8 cellular contexts compared by ENCODE assay signal in genomic region chr7:72954563-72955198, GRCh38. TPM values are rescaled to one million over a fixed set of nuclear protein-coding genes. Genes with fewer than 3 reads are reported as not detected.
A peak's percentile ranks its signal among the peaks of the same experiment; 100 is the strongest.
DNase-seq lines count a peak whose midpoint lies in the region; ATAC-seq and TF ChIP-seq lines count a peak whose summit lies in the region.
"Not testable (repeated sequence)": the region's sequence is repeated elsewhere in the genome, so short reads cannot be mapped to it uniquely, and the experiment has no call there.

No MANE protein-coding gene starts in this region.

- TF ChIP-seq EP300 in stomach (IDR thresholded peaks at IDR 0.05) = not testable (repeated sequence)

- WGBS in IMR-90 (ENCODE audit: extremely low coverage in 2 of 2, insufficient read length in 1 of 2), 2 experiments = no CpG with 5 or more reads among the region's 45 CpGs
- no CpG with 5 or more reads among the region's 45 CpGs for WGBS in mesenchymal stem cell
- WGBS in stomach, 5 donors = 0 to 61% (median 13%) methylated on average over 2 to 17 of the region's 45 CpGs

- not testable (repeated sequence) for H3K14ac ChIP-seq in IMR-90 (replicated peaks; ENCODE audit: low read depth, low read length); mesenchymal stem cell (ENCODE audit: low read length in 2 of 2)

- peak overlapping the region; percentile 36 for H3K4me3 ChIP-seq in GM12865 (ENCODE audit: low read depth, low read length)
- 0 out of 2 replicates have a peak overlapping the region, but pooled peaks have one; percentile 26 for H3K4me3 ChIP-seq in IMR-90 (ENCODE audit: insufficient read depth, low read depth, low read length)
- H3K4me3 ChIP-seq in mesenchymal stem cell (ENCODE audit: insufficient read depth in 1 of 2, low read depth in 1 of 2, low read length in 2 of 2) = peak overlapping the region; percentile 42 to 55
- peak overlapping the region; percentile 36 to 47 (median 40) for H3K4me3 ChIP-seq in stomach

- H4K20me1 ChIP-seq in IMR-90 (ENCODE audit: insufficient read depth, low read length) = not testable (repeated sequence)

- H2BK120ac ChIP-seq in IMR-90 (ENCODE audit: low read depth, low read length); mesenchymal stem cell (ENCODE audit: low read depth, low read length): not testable (repeated sequence)

- TF ChIP-seq POLR2A in IMR-90 (IDR thresholded peaks at IDR 0.05; ENCODE audit: low read depth, low read length); stomach (IDR thresholded peaks at IDR 0.05): not testable (repeated sequence)

- not testable (repeated sequence) for DNase-seq in GM12865 (ENCODE audit: low read depth); IMR-90; activated CD8-positive, alpha-beta memory T cell treated with anti-CD3 and anti-CD28 coated beads, Interleukin-2, amount 10 ng/mL, durations not matched to agents 7 days and 5 days; endothelial cell (ENCODE audit: low spot score); mesenchymal stem cell; stomach

- not testable (repeated sequence) for H3K4me2 ChIP-seq in IMR-90 (ENCODE audit: low read depth, low read length); mesenchymal stem cell (ENCODE audit: low read length, poor library complexity, severe bottlenecking)

- H3K4me1 Mint-ChIP-seq in activated CD8-positive, alpha-beta memory T cell treated with anti-CD3 and anti-CD28 coated beads, Interleukin-2, amount 10 ng/mL, durations not matched to agents 7 days and 5 days; endothelial cell (ENCODE audit: unreplicated experiment): not testable (repeated sequence)

- not testable (repeated sequence) for H3K27me3 ChIP-seq in IMR-90 (ENCODE audit: control insufficient read depth, insufficient read depth, low read length); mesenchymal stem cell (ENCODE audit: control insufficient read depth in 1 of 2, insufficient read depth in 1 of 2, low read length in 2 of 2); stomach

- CTCF ChIA-PET in IMR-90 (lab: Yijun Ruan, JAX); activated CD8-positive, alpha-beta memory T cell treated with anti-CD3 and anti-CD28 coated beads, Interleukin-2, amount 10 ng/mL, durations not matched to agents 7 days and 5 days (lab: Charles Lee): not testable (repeated sequence)

- H3K36me3 ChIP-seq in IMR-90 (ENCODE audit: control insufficient read depth, insufficient read depth, low read length); mesenchymal stem cell (ENCODE audit: control insufficient read depth in 1 of 2, insufficient read depth in 2 of 2, low read depth in 1 of 2, low read length in 2 of 2); stomach: not testable (repeated sequence)

- not testable (repeated sequence) for BruUV-seq in IMR-90 (replicated peaks; lab: Mats Ljungman, UMichigan)

- H3K9me1 ChIP-seq in IMR-90 (ENCODE audit: insufficient read depth, low read length) = not testable (repeated sequence)

- H3K18ac ChIP-seq in IMR-90 (ENCODE audit: low read depth, low read length); mesenchymal stem cell (ENCODE audit: low read depth in 1 of 2, low read length in 2 of 2): not testable (repeated sequence)

- not testable (repeated sequence) for H3K79me1 ChIP-seq in IMR-90 (ENCODE audit: low read depth in 1 of 2, low read length in 2 of 2); mesenchymal stem cell (replicated peaks; ENCODE audit: low read length, poor library complexity, severe bottlenecking)

- not testable (repeated sequence) for H2AFZ ChIP-seq in IMR-90 (replicated peaks; ENCODE audit: low read length, poor library complexity); mesenchymal stem cell (ENCODE audit: low read depth, low read length)

- H2AK9ac ChIP-seq in IMR-90 (replicated peaks; ENCODE audit: low read depth, low read length, poor library complexity) = not testable (repeated sequence)

- H2AK5ac ChIP-seq in IMR-90 (ENCODE audit: low read depth, low read length); mesenchymal stem cell (ENCODE audit: low read length, severe bottlenecking): not testable (repeated sequence)

- dilution Hi-C loops in IMR-90 (cut with HindIII; ENCODE audit: low sequenced_read_pairs, unreplicated experiment) = not testable (repeated sequence)

- not testable (repeated sequence) for TF ChIP-seq CTCF in GM12865 (IDR thresholded peaks at IDR 0.05; ENCODE audit: insufficient read depth, low read depth, low read length, missing control alignments); IMR-90 (conservative IDR thresholded peaks at IDR 0.05; ENCODE audit: low read depth, low read length); endothelial cell (IDR thresholded peaks at IDR 0.05; ENCODE audit: unreplicated experiment); stomach (IDR thresholded peaks at IDR 0.05)

- H3K4me3 Mint-ChIP-seq in activated CD8-positive, alpha-beta memory T cell treated with anti-CD3 and anti-CD28 coated beads, Interleukin-2, amount 10 ng/mL, durations not matched to agents 7 days and 5 days = peak overlapping the region; percentile 63
- peak overlapping the region; percentile 84 for H3K4me3 Mint-ChIP-seq in endothelial cell (ENCODE audit: unreplicated experiment)

- H3K9me3 ChIP-seq in IMR-90 (ENCODE audit: control insufficient read depth, insufficient read depth, low read length); mesenchymal stem cell (ENCODE audit: control insufficient read depth, low read length); stomach: not testable (repeated sequence)

- not testable (repeated sequence) for H2BK20ac ChIP-seq in IMR-90 (ENCODE audit: low read depth, low read length)

- not testable (repeated sequence) for H3K9me3 Mint-ChIP-seq in activated CD8-positive, alpha-beta memory T cell treated with anti-CD3 and anti-CD28 coated beads, Interleukin-2, amount 10 ng/mL, durations not matched to agents 7 days and 5 days (ENCODE audit: low read depth); endothelial cell (ENCODE audit: unreplicated experiment)

- in situ Hi-C loops in IMR-90 (cut with MboI; ENCODE audit: low sequenced_read_pairs) = not testable (repeated sequence)

- H3K27me3 Mint-ChIP-seq in activated CD8-positive, alpha-beta memory T cell treated with anti-CD3 and anti-CD28 coated beads, Interleukin-2, amount 10 ng/mL, durations not matched to agents 7 days and 5 days; endothelial cell (ENCODE audit: unreplicated experiment): not testable (repeated sequence)

- POLR2A ChIA-PET in IMR-90 (lab: Charles Lee; ENCODE audit: unreplicated experiment) = not testable (repeated sequence)

- H3K56ac ChIP-seq in IMR-90 (ENCODE audit: extremely low read depth, insufficient read depth, low read length) = not testable (repeated sequence)

- not testable (repeated sequence) for TF ChIP-seq RAD21 in IMR-90 (IDR thresholded peaks at IDR 0.05; ENCODE audit: low read length)

- H4K8ac ChIP-seq in IMR-90 (ENCODE audit: low read depth in 2 of 2, low read length in 2 of 2); mesenchymal stem cell (ENCODE audit: low read length): not testable (repeated sequence)

- intact Hi-C loops in IMR-90 (cut with micrococcal nuclease); stomach (cut with DNase I; ENCODE audit: low total_unique reads): not testable (repeated sequence)

- not testable (repeated sequence) for H3K9ac ChIP-seq in IMR-90 (ENCODE audit: low read depth, low read length); mesenchymal stem cell (ENCODE audit: low read length)

- not testable (repeated sequence) for H3K36me3 Mint-ChIP-seq in activated CD8-positive, alpha-beta memory T cell treated with anti-CD3 and anti-CD28 coated beads, Interleukin-2, amount 10 ng/mL, durations not matched to agents 7 days and 5 days; endothelial cell (ENCODE audit: low read depth, unreplicated experiment)

- ATAC-seq in GM19468 (IDR thresholded peaks at IDR 0.05; ENCODE audit: extremely low read depth, unreplicated experiment) (peak; percentile 77), HG02938 (IDR thresholded peaks at IDR 0.05; ENCODE audit: unreplicated experiment) (peak; percentile 82), IMR-90 (ENCODE audit: low read depth) (peak; percentile 86)
- peak; percentile 97 for ATAC-seq in activated CD8-positive, alpha-beta memory T cell treated with anti-CD3 and anti-CD28 coated beads, Interleukin-2, amount 10 ng/mL, durations not matched to agents 7 days and 5 days

- H3K23ac ChIP-seq in IMR-90 (ENCODE audit: low read depth, low read length); mesenchymal stem cell (ENCODE audit: low read length in 2 of 2): not testable (repeated sequence)

- not testable (repeated sequence) for H2BK15ac ChIP-seq in IMR-90 (ENCODE audit: low read depth, low read length); mesenchymal stem cell (ENCODE audit: low read depth, poor library complexity, severe bottlenecking)

- not testable (repeated sequence) for H3K27ac ChIP-seq in IMR-90 (ENCODE audit: insufficient read depth, low read length); mesenchymal stem cell (ENCODE audit: low read length, poor library complexity, severe bottlenecking); stomach

- not testable (repeated sequence) for H3K4ac ChIP-seq in IMR-90 (ENCODE audit: low read depth, low read length); mesenchymal stem cell (ENCODE audit: low read depth in 1 of 2, low read length in 2 of 2)

- not testable (repeated sequence) for H2BK5ac ChIP-seq in IMR-90 (ENCODE audit: low read depth, low read length, poor library complexity, severe bottlenecking); mesenchymal stem cell (ENCODE audit: low read depth, low read length, poor library complexity, severe bottlenecking)

- not testable (repeated sequence) for H4K91ac ChIP-seq in IMR-90 (ENCODE audit: insufficient read depth, low read depth, low read length); mesenchymal stem cell (ENCODE audit: low read length)

- not testable (repeated sequence) for H3K4me1 ChIP-seq in IMR-90 (ENCODE audit: control insufficient read depth, insufficient read depth, low read length); mesenchymal stem cell (ENCODE audit: control insufficient read depth, insufficient read depth, low read depth, low read length); stomach

- peak overlapping the region; percentile 62 for H3K27ac Mint-ChIP-seq in activated CD8-positive, alpha-beta memory T cell treated with anti-CD3 and anti-CD28 coated beads, Interleukin-2, amount 10 ng/mL, durations not matched to agents 7 days and 5 days
- H3K27ac Mint-ChIP-seq in endothelial cell (ENCODE audit: unreplicated experiment) = not testable (repeated sequence)

- not testable (repeated sequence) for H2BK12ac ChIP-seq in mesenchymal stem cell (ENCODE audit: low read length in 2 of 2)

- not testable (repeated sequence) for H4K5ac ChIP-seq in IMR-90 (ENCODE audit: low read depth, low read length)

RNA-seq across cellular contexts. Expression of gene TRIM74, which starts 14.6 kb away (rescaled TPM):
- total RNA-seq in IMR-90 (2012; rRNA removed) = not detected in 2 replicates
- 0.11 and 0.17 TPM in 2 replicates for polyA plus RNA-seq in IMR-90 (2012; rRNA removed)
- polyA plus RNA-seq in IMR-90 (2012; cell fraction: cytosol; rRNA removed) = 0.03 and 0.04 TPM in 2 replicates
- polyA plus RNA-seq in IMR-90 (2012; cell fraction: nucleus; rRNA removed; ENCODE audit: low replicate concordance) = 0.52 and 0.57 TPM in 2 replicates
- total RNA-seq in activated CD8-positive, alpha-beta memory T cell treated with anti-CD3 and anti-CD28 coated beads, Interleukin-2, amount 10 ng/mL, durations not matched to agents 7 days and 5 days = 1 to 10 TPM in 1 of 2 experiments, under 1 TPM in 1; 0.94 to 1.8 TPM
- total RNA-seq in endothelial cell (ENCODE audit: unreplicated experiment) = 1.0 TPM
- polyA plus RNA-seq in mesenchymal stem cell (2013, experiment 1 of 2) = 0.21 TPM
- polyA plus RNA-seq in mesenchymal stem cell (2013, experiment 2 of 2) = 0.04 TPM
- 1 to 10 TPM in 1 of 5 donors, not detected in 4; 3.1 TPM for total RNA-seq in stomach
- 10 to 100 TPM in 1 of 3 donors, 1 to 10 TPM in 2; 6.2 to 14.1 (median 7.9) TPM for polyA plus RNA-seq in stomach

RNA-seq across cellular contexts. Expression of gene POM121, which starts 29.8 kb away (rescaled TPM):
- total RNA-seq in IMR-90 (2012; rRNA removed) (1.8 and 2.2 TPM in 2 replicates), endothelial cell (ENCODE audit: unreplicated experiment) (40.9 TPM), stomach (10 to 100 TPM; 12.1 to 66.3 (median 23.9) TPM)
- polyA plus RNA-seq in IMR-90 (2012; rRNA removed) (14.4 and 15.5 TPM in 2 replicates), stomach (1 to 10 TPM; 7.5 to 9.8 (median 7.5) TPM)
- 10.4 and 11.0 TPM in 2 replicates for polyA plus RNA-seq in IMR-90 (2012; cell fraction: cytosol; rRNA removed)
- polyA plus RNA-seq in IMR-90 (2012; cell fraction: nucleus; rRNA removed; ENCODE audit: low replicate concordance) = 34.5 and 38.7 TPM in 2 replicates
- total RNA-seq in activated CD8-positive, alpha-beta memory T cell treated with anti-CD3 and anti-CD28 coated beads, Interleukin-2, amount 10 ng/mL, durations not matched to agents 7 days and 5 days = 10 to 100 TPM; 60.2 to 67.1 TPM
- 31.8 TPM for polyA plus RNA-seq in mesenchymal stem cell (2013, experiment 1 of 2)
- 30.4 TPM for polyA plus RNA-seq in mesenchymal stem cell (2013, experiment 2 of 2)
